Comparison of ENCODE assay signal across 15 cellular contexts in the genomic region with DNA sequence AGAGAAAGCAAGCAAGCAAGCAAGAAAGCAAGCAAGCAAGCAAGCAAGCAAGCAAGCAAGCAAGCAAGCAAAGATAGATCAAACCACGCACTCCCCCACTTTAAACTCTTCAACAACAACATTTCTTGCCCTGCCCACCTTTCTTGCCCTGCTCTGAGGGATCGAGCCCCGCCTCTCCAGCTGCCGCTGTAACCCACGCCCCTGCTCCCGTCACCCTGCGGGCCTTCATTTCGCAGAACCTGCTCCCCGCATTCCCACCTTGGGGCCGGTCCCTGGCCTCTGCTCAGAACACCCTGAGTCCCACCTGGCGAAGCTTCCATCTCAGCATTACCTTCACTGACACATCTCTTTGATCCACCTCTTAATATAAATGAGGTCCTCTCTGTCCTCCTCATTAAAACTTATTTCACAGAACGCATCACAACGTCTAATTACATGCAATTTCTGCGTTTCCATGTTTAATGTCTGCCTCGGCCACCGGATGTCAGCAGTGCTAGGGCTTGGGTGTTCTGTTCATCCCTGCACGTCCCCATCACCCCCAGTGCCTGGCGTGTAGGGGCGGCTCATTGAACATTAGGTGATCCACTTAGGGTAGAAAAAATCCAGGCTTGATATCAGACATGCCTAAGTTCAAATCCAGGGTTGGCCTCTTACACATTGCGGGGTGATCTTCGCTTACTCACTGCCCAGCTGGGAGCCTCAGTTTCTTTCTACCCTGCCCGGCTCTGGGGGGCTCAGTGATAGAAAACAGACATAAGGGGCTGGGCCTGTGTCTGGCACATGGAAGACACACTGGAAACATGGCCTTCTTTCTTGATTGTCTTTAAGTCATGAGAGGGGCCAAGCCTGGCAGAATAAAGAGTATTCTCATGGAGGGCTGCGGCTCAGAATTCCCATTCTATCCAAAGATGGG.
DNase-seq lines count a peak whose midpoint lies in the region; ATAC-seq and TF ChIP-seq lines count a peak whose summit lies in the region.
"Had no signal": no experiment of that assay in that cellular context is flagged by ENCODE, and none has a peak within 500 bp of the region (broad histone marks: within the 10 kb centered on the region; RNA-seq: fewer than 3 reads in every experiment).

No MANE protein-coding gene starts in this region.

- H3K27me3 Mint-ChIP-seq in activated naive CD8-positive, alpha-beta T cell treated with anti-CD3 and anti-CD28 coated beads, Interleukin-2, amount 10 ng/mL, durations not matched to agents 7 days and 5 days = no peaks in the 10 kb centered on the region
- H3K27me3 Mint-ChIP-seq in activated naive CD8-positive, alpha-beta T cell treated with anti-CD3 and anti-CD28 coated beads, Interleukin-2, amount 50 U/mL, for 24 hours = no peaks in the 10 kb centered on the region
- H3K27me3 Mint-ChIP-seq: activated CD4-positive, alpha-beta T cell treated with anti-CD3 and anti-CD28 coated beads, Interleukin-2, amount 10 ng/mL, durations not matched to agents 24 days and 14 days had no signal

- no peaks in the 10 kb centered on the region for H3K9me3 Mint-ChIP-seq in activated naive CD8-positive, alpha-beta T cell treated with anti-CD3 and anti-CD28 coated beads, Interleukin-2, amount 10 ng/mL, durations not matched to agents 7 days and 5 days
- peaks cover 2% of the 10 kb centered on the region for H3K9me3 Mint-ChIP-seq in activated naive CD8-positive, alpha-beta T cell treated with anti-CD3 and anti-CD28 coated beads, Interleukin-2, amount 50 U/mL, for 24 hours
- H3K9me3 Mint-ChIP-seq: activated CD4-positive, alpha-beta T cell treated with anti-CD3 and anti-CD28 coated beads, Interleukin-2, amount 10 ng/mL, durations not matched to agents 24 days and 14 days had no signal

- no peaks in the 10 kb centered on the region for H3K27me3 ChIP-seq in foreskin keratinocyte
- H3K27me3 ChIP-seq: body of pancreas had no signal

- no peaks in the 10 kb centered on the region for H3K36me3 Mint-ChIP-seq in activated naive CD8-positive, alpha-beta T cell treated with anti-CD3 and anti-CD28 coated beads, Interleukin-2, amount 10 ng/mL, durations not matched to agents 7 days and 5 days
- H3K36me3 Mint-ChIP-seq in activated naive CD8-positive, alpha-beta T cell treated with anti-CD3 and anti-CD28 coated beads, Interleukin-2, amount 50 U/mL, for 24 hours (ENCODE audit: low read depth) = no peaks in the 10 kb centered on the region
- H3K36me3 Mint-ChIP-seq: IgD-negative memory B cell had no signal

- no peaks in the 10 kb centered on the region for H3K4me1 ChIP-seq in foreskin keratinocyte
- H3K4me1 ChIP-seq: body of pancreas had no signal

- TF ChIP-seq CTCF in foreskin keratinocyte (conservative IDR thresholded peaks at IDR 0.05) (no peak), omental fat pad (IDR thresholded peaks at IDR 0.05) (no peak)

- POLR2A ChIA-PET in activated naive CD8-positive, alpha-beta T cell treated with anti-CD3 and anti-CD28 coated beads, Interleukin-2, amount 10 ng/mL, durations not matched to agents 7 days and 5 days (lab: Charles Lee) = no interaction called here

- no peak for DNase-seq in activated naive CD8-positive, alpha-beta T cell treated with anti-CD3 and anti-CD28 coated beads, Interleukin-2, amount 10 ng/mL, durations not matched to agents 7 days and 5 days
- no peak for DNase-seq in activated naive CD8-positive, alpha-beta T cell treated with anti-CD3 and anti-CD28 coated beads, Interleukin-2, amount 50 U/mL, for 24 hours
- DNase-seq in foreskin keratinocyte (no peak), ureter (ENCODE audit: low spot score) (peak; percentile 27), NCI-H510A treated with DMSO at 0.1 percent for 48 hours (lab: John Stamatoyannopoulos, UW) (no peak), omental fat pad (ENCODE audit: low spot score) (no peak)
- DNase-seq: activated CD4-positive, alpha-beta T cell treated with anti-CD3 and anti-CD28 coated beads, Interleukin-2, amount 10 ng/mL, durations not matched to agents 24 days and 14 days; body of pancreas; DMS79 treated with DMSO at 0.1 percent for 48 hours; mucosa of descending colon; T-helper 17 cell had no signal

- peak overlapping the region; percentile 40 for H3K27ac Mint-ChIP-seq in activated naive CD8-positive, alpha-beta T cell treated with anti-CD3 and anti-CD28 coated beads, Interleukin-2, amount 10 ng/mL, durations not matched to agents 7 days and 5 days
- no peak overlapping the region for H3K27ac Mint-ChIP-seq in activated naive CD8-positive, alpha-beta T cell treated with anti-CD3 and anti-CD28 coated beads, Interleukin-2, amount 50 U/mL, for 24 hours
- H3K27ac Mint-ChIP-seq: activated CD4-positive, alpha-beta T cell treated with anti-CD3 and anti-CD28 coated beads, Interleukin-2, amount 10 ng/mL, durations not matched to agents 24 days and 14 days; IgD-negative memory B cell; T-helper 17 cell had no signal

- peaks cover 14% of the 10 kb centered on the region for H3K4me1 Mint-ChIP-seq in activated naive CD8-positive, alpha-beta T cell treated with anti-CD3 and anti-CD28 coated beads, Interleukin-2, amount 10 ng/mL, durations not matched to agents 7 days and 5 days
- H3K4me1 Mint-ChIP-seq in activated naive CD8-positive, alpha-beta T cell treated with anti-CD3 and anti-CD28 coated beads, Interleukin-2, amount 50 U/mL, for 24 hours = peaks cover 20% of the 10 kb centered on the region
- H3K4me1 Mint-ChIP-seq: activated CD4-positive, alpha-beta T cell treated with anti-CD3 and anti-CD28 coated beads, Interleukin-2, amount 10 ng/mL, durations not matched to agents 24 days and 14 days; T-helper 17 cell had no signal

- no peak overlapping the region for H3K4me3 Mint-ChIP-seq in activated naive CD8-positive, alpha-beta T cell treated with anti-CD3 and anti-CD28 coated beads, Interleukin-2, amount 10 ng/mL, durations not matched to agents 7 days and 5 days
- no peak overlapping the region for H3K4me3 Mint-ChIP-seq in activated naive CD8-positive, alpha-beta T cell treated with anti-CD3 and anti-CD28 coated beads, Interleukin-2, amount 50 U/mL, for 24 hours
- H3K4me3 Mint-ChIP-seq: activated CD4-positive, alpha-beta T cell treated with anti-CD3 and anti-CD28 coated beads, Interleukin-2, amount 10 ng/mL, durations not matched to agents 24 days and 14 days; IgD-negative memory B cell; T-helper 17 cell had no signal

- no peak overlapping the region for H3K27ac ChIP-seq in foreskin keratinocyte
- H3K27ac ChIP-seq: body of pancreas, thoracic aorta had no signal

- no peak for ATAC-seq in activated naive CD8-positive, alpha-beta T cell treated with anti-CD3 and anti-CD28 coated beads, Interleukin-2, amount 10 ng/mL, durations not matched to agents 7 days and 5 days (ENCODE audit: low read depth)
- ATAC-seq in activated naive CD8-positive, alpha-beta T cell treated with anti-CD3 and anti-CD28 coated beads, Interleukin-2, amount 50 U/mL, for 24 hours = no peak
- ATAC-seq in SK-N-SH treated with all-trans-retinoic acid at 6 μM for 48 hours = peak; percentile 45; the same call in 1 of the 3 replicates
- ATAC-seq in foreskin keratinocyte = peak; percentile 15
- no peak for ATAC-seq in GM19463 (IDR thresholded peaks at IDR 0.05; ENCODE audit: unreplicated experiment)
- ATAC-seq in omental fat pad (ENCODE audit: low FRiP score) = no peak
- ATAC-seq: body of pancreas, mucosa of descending colon, T-helper 17 cell had no signal

TF ChIP-seq in SK-N-SH treated with all-trans-retinoic acid at 6 μM for 48 hours, 23 proteins besides CTCF, POLR2A, EP300 and RAD21:
- TF ChIP-seq, protein P1, sequence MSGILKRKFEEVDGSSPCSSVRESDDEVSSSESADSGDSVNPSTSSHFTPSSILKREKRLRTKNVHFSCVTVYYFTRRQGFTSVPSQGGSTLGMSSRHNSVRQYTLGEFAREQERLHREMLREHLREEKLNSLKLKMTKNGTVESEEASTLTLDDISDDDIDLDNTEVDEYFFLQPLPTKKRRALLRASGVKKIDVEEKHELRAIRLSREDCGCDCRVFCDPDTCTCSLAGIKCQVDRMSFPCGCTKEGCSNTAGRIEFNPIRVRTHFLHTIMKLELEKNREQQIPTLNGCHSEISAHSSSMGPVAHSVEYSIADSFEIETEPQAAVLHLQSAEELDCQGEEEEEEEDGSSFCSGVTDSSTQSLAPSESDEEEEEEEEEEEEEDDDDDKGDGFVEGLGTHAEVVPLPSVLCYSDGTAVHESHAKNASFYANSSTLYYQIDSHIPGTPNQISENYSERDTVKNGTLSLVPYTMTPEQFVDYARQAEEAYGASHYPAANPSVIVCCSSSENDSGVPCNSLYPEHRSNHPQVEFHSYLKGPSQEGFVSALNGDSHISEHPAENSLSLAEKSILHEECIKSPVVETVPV (CRISPR knock-in tag; IDR thresholded peaks at IDR 0.05) = no peak
- TF ChIP-seq ZNF70 (CRISPR knock-in tag; IDR thresholded peaks at IDR 0.05) (no peak), ARNTL (CRISPR knock-in tag; IDR thresholded peaks at IDR 0.05; ENCODE audit: borderline replicate concordance, low read depth) (no peak), PPARA (CRISPR knock-in tag; IDR thresholded peaks at IDR 0.05; ENCODE audit: borderline replicate concordance) (no peak), ZFP3 (CRISPR knock-in tag; IDR thresholded peaks at IDR 0.05) (no peak)
- TF ChIP-seq, protein P2, sequence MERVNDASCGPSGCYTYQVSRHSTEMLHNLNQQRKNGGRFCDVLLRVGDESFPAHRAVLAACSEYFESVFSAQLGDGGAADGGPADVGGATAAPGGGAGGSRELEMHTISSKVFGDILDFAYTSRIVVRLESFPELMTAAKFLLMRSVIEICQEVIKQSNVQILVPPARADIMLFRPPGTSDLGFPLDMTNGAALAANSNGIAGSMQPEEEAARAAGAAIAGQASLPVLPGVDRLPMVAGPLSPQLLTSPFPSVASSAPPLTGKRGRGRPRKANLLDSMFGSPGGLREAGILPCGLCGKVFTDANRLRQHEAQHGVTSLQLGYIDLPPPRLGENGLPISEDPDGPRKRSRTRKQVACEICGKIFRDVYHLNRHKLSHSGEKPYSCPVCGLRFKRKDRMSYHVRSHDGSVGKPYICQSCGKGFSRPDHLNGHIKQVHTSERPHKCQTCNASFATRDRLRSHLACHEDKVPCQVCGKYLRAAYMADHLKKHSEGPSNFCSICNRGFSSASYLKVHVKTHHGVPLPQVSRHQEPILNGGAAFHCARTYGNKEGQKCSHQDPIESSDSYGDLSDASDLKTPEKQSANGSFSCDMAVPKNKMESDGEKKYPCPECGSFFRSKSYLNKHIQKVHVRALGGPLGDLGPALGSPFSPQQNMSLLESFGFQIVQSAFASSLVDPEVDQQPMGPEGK (CRISPR knock-in tag; IDR thresholded peaks at IDR 0.05; ENCODE audit: borderline replicate concordance) = no peak

Comparison
In these comparisons a context has a peak if more than half of its experiments do, and no peak if none do; other contexts are left out.
1. ATAC-seq: peak in SK-N-SH treated with all-trans-retinoic acid at 6 μM for 48 hours (single experiment) and foreskin keratinocyte (single experiment); none in activated naive CD8-positive, alpha-beta T cell treated with anti-CD3 and anti-CD28 coated beads, Interleukin-2, amount 10 ng/mL, durations not matched to agents 7 days and 5 days (single experiment), activated naive CD8-positive, alpha-beta T cell treated with anti-CD3 and anti-CD28 coated beads, Interleukin-2, amount 50 U/mL, for 24 hours (single experiment), GM19463 (single experiment) and omental fat pad (single experiment).